In the genomic region with DNA sequence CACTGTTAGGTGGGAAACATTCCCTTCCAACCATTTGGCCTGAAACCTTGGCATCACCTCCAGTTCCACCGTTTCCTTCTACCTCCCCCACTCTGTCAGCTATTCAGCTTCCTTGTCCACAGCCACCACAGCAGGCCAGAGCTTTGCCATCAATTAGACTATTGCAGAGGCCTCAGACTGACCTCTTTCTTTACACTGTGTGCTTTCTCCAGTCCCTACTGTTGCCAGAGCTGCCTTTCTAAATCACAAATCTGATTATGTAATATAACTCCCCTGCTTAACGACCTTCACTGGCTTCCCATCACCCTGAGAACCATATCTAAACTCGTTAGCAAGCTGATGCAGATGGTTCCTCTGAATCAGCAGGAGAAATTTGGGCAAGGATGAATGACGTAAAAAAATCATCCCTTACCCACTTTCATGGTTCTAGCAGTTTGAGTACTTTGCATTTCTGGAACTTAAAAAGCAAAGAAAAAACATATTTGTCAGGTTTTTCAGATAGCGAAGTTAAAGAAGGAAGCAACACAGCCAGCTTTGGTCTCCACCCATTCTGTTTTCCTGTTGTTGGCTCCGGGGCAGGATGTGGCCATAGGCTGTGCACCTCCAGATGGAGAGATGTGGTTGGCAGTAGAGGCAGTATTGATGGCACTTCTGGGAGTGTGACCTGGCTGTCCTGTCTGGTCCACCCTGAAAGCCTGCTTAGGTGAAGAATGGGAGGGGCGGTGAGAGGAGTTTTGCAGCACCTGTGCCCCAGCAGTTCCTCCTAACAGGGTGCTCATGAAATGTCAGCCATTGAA, we compare ENCODE assay signal across 10 cellular contexts.
DNase-seq lines count a peak whose midpoint lies in the region; ATAC-seq and TF ChIP-seq lines count a peak whose summit lies in the region.
"Had no signal": no experiment of that assay in that cellular context is flagged by ENCODE, and none has a peak within 500 bp of the region (broad histone marks: within the 10 kb centered on the region; RNA-seq: fewer than 3 reads in every experiment).

No MANE protein-coding gene starts in this region.

- H3K4me3 Mint-ChIP-seq in brain: no peak overlapping the region

- no peaks in the 10 kb centered on the region for H3K9me3 Mint-ChIP-seq in brain

- ATAC-seq in left lung: no peak
- no peak for ATAC-seq in GM18861 (IDR thresholded peaks at IDR 0.05; ENCODE audit: unreplicated experiment)
- no peak for ATAC-seq in HG03571 (IDR thresholded peaks at IDR 0.05; ENCODE audit: unreplicated experiment)

- no peaks in the 10 kb centered on the region for H3K9me3 ChIP-seq in left lung

- no peaks in the 10 kb centered on the region for H3K36me3 ChIP-seq in left lung

- TF ChIP-seq CTCF in brain (conservative IDR thresholded peaks at IDR 0.05) (no peak), left lung (IDR thresholded peaks at IDR 0.05) (no peak)

- no peaks in the 10 kb centered on the region for H3K4me1 ChIP-seq in left lung

- peak overlapping the region in 4 of 5 experiments; percentile 21 to 58 (median 36) for H3K27ac Mint-ChIP-seq in brain

- H3K36me3 Mint-ChIP-seq in brain: no peaks in the 10 kb centered on the region

- no peak overlapping the region for H3K27ac ChIP-seq in left lung
- H3K27ac ChIP-seq: VCaP had no signal

- intact Hi-C loops in left lung (cut with DNase I): no loop called here

- peak; percentile 96 for DNase-seq in NCI-H82 treated with DMSO at 0.1 percent for 48 hours (lab: John Stamatoyannopoulos, UW; ENCODE audit: unreplicated experiment)
- peak; percentile 25 for DNase-seq in activated CD4-positive, alpha-beta T cell treated with anti-CD3 and anti-CD28 coated beads for 48 hours
- peak in 2 of 3 experiments; percentile 3 to 35 for DNase-seq in stimulated activated CD4-positive, alpha-beta T cell treated with anti-CD3 and anti-CD28 coated beads, TNF-alpha, amount 100 ng/mL, for 4 hours (ENCODE audit: low read depth in 3 of 3)
- DNase-seq in left lung: no peak
- DNase-seq: cortex of kidney, NCI-H2029 had no signal

- H3K27me3 ChIP-seq in left lung: no peaks in the 10 kb centered on the region

- H3K4me1 Mint-ChIP-seq in brain: peaks cover 44% of the 10 kb centered on the region

- no peak overlapping the region for H3K4me3 ChIP-seq in left lung

- H3K27me3 Mint-ChIP-seq in brain: no peaks in the 10 kb centered on the region

Comparison
In these comparisons a context has a peak if more than half of its experiments do, and no peak if none do; other contexts are left out.
1. DNase-seq: peak in NCI-H82 treated with DMSO at 0.1 percent for 48 hours (single experiment), activated CD4-positive, alpha-beta T cell treated with anti-CD3 and anti-CD28 coated beads for 48 hours (single experiment) and stimulated activated CD4-positive, alpha-beta T cell treated with anti-CD3 and anti-CD28 coated beads, TNF-alpha, amount 100 ng/mL, for 4 hours (2 of 3); none in left lung (0 of 2).